ENCODE assay signal across 9 cellular contexts in genomic region chr1:225877570-225877969, GRCh38. TPM values are rescaled to one million over a fixed set of nuclear protein-coding genes. Genes with fewer than 3 reads are reported as not detected.
DNase-seq lines count a peak whose midpoint lies in the region; ATAC-seq, FAIRE-seq and TF ChIP-seq lines count a peak whose summit lies in the region.
"Had no signal": no experiment of that assay in that cellular context is flagged by ENCODE, and none has a peak within 500 bp of the region (broad histone marks: within the 10 kb centered on the region; RNA-seq: fewer than 3 reads in every experiment).

No MANE protein-coding gene starts in this region.

- H3K4me1 Mint-ChIP-seq in chondrocyte (ENCODE audit: low read depth): peaks cover 49% of the 10 kb centered on the region

- peaks cover 4 to 57% (median 26%) of the 10 kb centered on the region in 4 donors for H3K4me1 ChIP-seq in Peyer's patch
- H3K4me1 ChIP-seq in HepG2 (ENCODE audit: insufficient read depth, low read length): peaks cover 45% of the 10 kb centered on the region
- H3K4me1 ChIP-seq in thyroid gland: peaks cover 12 to 38% of the 10 kb centered on the region in 2 donors

- H3K9me3 Mint-ChIP-seq in chondrocyte (ENCODE audit: low read depth): no peaks in the 10 kb centered on the region

- H3K9me3 ChIP-seq in Peyer's patch: no peaks in the 10 kb centered on the region
- H3K9me3 ChIP-seq in HepG2 (ENCODE audit: low read length): no peaks in the 10 kb centered on the region
- H3K9me3 ChIP-seq in thyroid gland: no peaks in the 10 kb centered on the region

- H3K4me3 Mint-ChIP-seq in chondrocyte (ENCODE audit: unreplicated experiment): peak overlapping the region; percentile 47

- no peak for TF ChIP-seq POLR2A in Peyer's patch (IDR thresholded peaks at IDR 0.05)
- no peak for TF ChIP-seq POLR2A in HepG2 (IDR thresholded peaks at IDR 0.05; ENCODE audit: insufficient read depth in 1 of 2, low read depth in 2 of 2, low read length in 2 of 2)
- no peak for TF ChIP-seq POLR2A in thyroid gland (IDR thresholded peaks at IDR 0.05)

- H3K27me3 ChIP-seq in GM06990 (replicated peaks; ENCODE audit: control insufficient read depth, insufficient read depth, low read length): no peaks in the 10 kb centered on the region
- no peaks in the 10 kb centered on the region for H3K27me3 ChIP-seq in Peyer's patch
- H3K27me3 ChIP-seq in HepG2 (ENCODE audit: control insufficient read depth in 1 of 2, insufficient read depth in 2 of 2, low read length in 2 of 2): no peaks in the 10 kb centered on the region; a peak in 1 of 5 replicates
- no peaks in the 10 kb centered on the region for H3K27me3 ChIP-seq in thyroid gland

- 40% methylated on average over 7 of the region's 10 CpGs for WGBS in HepG2 (ENCODE audit: low lambda C conversion rate)
- 47 to 60% methylated on average over 2 to 9 of the region's 10 CpGs for WGBS in thyroid gland, 2 donors

- DNase-seq in AG09309 (ENCODE audit: low read depth) (no peak), GM06990 (ENCODE audit: extremely low read depth, insufficient read length) (no peak), Peyer's patch (peak; percentile 49 to 76 (median 75)), chondrocyte (ENCODE audit: low spot score) (peak; percentile 76), HepG2 (ENCODE audit: low spot score) (peak; percentile 42), thyroid gland (peak; percentile 43 to 45)
- no peak for DNase-seq in NK-92 treated with Interleukin-12 subunit alpha and Interleukin-12 subunit beta, amount 100 ng/mL, for 24 hours (lab: John Stamatoyannopoulos, UW)

- peak overlapping the region; percentile 100 for H3K4me2 ChIP-seq in HepG2 (ENCODE audit: low read depth, low read length)

- peaks cover 10% of the 10 kb centered on the region for H3K36me3 Mint-ChIP-seq in chondrocyte (ENCODE audit: low read depth)

- in situ Hi-C loops in HepG2 (cut with HindIII; ENCODE audit: extremely low pct_ligation_motif_present, low pct_unique_long_range_greater_than_20kb): no loop called here

- H3K27ac ChIP-seq in Peyer's patch (peak overlapping the region in 3 of 4 donors; percentile 39 to 96 (median 39)), HepG2 (ENCODE audit: extremely low read length, insufficient read depth, low read length) (no peak overlapping the region), thyroid gland (no peak overlapping the region)

- no peak overlapping the region for H2AFZ ChIP-seq in HepG2 (ENCODE audit: low read length)

- TF ChIP-seq EP300 in HepG2 (IDR thresholded peaks at IDR 0.05; ENCODE audit: low read depth in 2 of 2, low read length in 2 of 2): no peak
- no peak for TF ChIP-seq EP300 in HepG2 (CRISPR knock-in tag; IDR thresholded peaks at IDR 0.05; ENCODE audit: borderline replicate concordance)

- H3K27me3 Mint-ChIP-seq in chondrocyte (ENCODE audit: low read depth): no peaks in the 10 kb centered on the region

- ATAC-seq in HepG2 (peak; percentile 13), GM21737 (IDR thresholded peaks at IDR 0.05; ENCODE audit: unreplicated experiment) (no peak)

- no peak overlapping the region for H3K4me3 ChIP-seq in AG09309 (ENCODE audit: control insufficient read depth, low read depth, low read length)
- H3K4me3 ChIP-seq in GM06990 (replicated peaks; ENCODE audit: low read depth, low read length): no peak overlapping the region
- H3K4me3 ChIP-seq in Peyer's patch: peak overlapping the region in 1 of 4 donors; percentile 6
- no peak overlapping the region for H3K4me3 ChIP-seq in HepG2 (replicated peaks in 1 of 3; ENCODE audit: insufficient read depth in 1 of 3, low read depth in 2 of 3, low read length in 3 of 3)
- H3K4me3 ChIP-seq in thyroid gland (replicated peaks in 1 of 3): no peak overlapping the region

- TF ChIP-seq CTCF in AG09309 (IDR thresholded peaks at IDR 0.05; ENCODE audit: control insufficient read depth, insufficient read depth, low read depth, low read length, missing control alignments) (peak; percentile 69), GM06990 (IDR thresholded peaks at IDR 0.05; ENCODE audit: insufficient read depth, low read length, poor library complexity, severe bottlenecking) (peak; percentile 61), Peyer's patch (IDR thresholded peaks at IDR 0.05) (peak in 4 of 6 experiments; percentile 32 to 43 (median 38)), chondrocyte (IDR thresholded peaks at IDR 0.05) (peak; percentile 78), HepG2 (CRISPR knock-in tag; IDR thresholded peaks at IDR 0.05) (peak; percentile 33; the same call in 1 of the 2 replicates), thyroid gland (IDR thresholded peaks at IDR 0.05) (peak in 2 of 6 experiments; percentile 15 to 45)

- H3K9ac ChIP-seq in HepG2 (ENCODE audit: insufficient read depth, low read depth, low read length): no peak overlapping the region

- peak; percentile 73 for FAIRE-seq in HepG2 (lab: Jason Lieb, UNC)

- BruUV-seq in HepG2 (replicated peaks; lab: Mats Ljungman, UMichigan): no TSS peak

- CTCF ChIA-PET in HepG2 (lab: Yijun Ruan, JAX; ENCODE audit: low intra/inter-chr PET ratio, low total read pairs): interaction anchor here (1.8 kb wide), 1 partner anchor 34 kb away, joined by 5 read pairs; no protein-coding TSS in a partner anchor

- no peak for TF ChIP-seq RAD21 in HepG2 (CRISPR knock-in tag; IDR thresholded peaks at IDR 0.05)

- H4K20me1 ChIP-seq in HepG2 (ENCODE audit: insufficient read depth, low read length): peaks cover 20% of the 10 kb centered on the region

- peaks cover 37% of the 10 kb centered on the region for H3K79me2 ChIP-seq in HepG2 (ENCODE audit: insufficient read depth, low read length)

- POLR2A ChIA-PET in HepG2 (lab: Yijun Ruan, JAX): interaction anchor here (1.0 kb wide), 1 partner anchor 64 kb away, joined by 3 read pairs; no protein-coding TSS in a partner anchor

- H3K36me3 ChIP-seq in GM06990 (ENCODE audit: control insufficient read depth, insufficient read depth, low read length) (peaks cover 4% of the 10 kb centered on the region), Peyer's patch (peaks cover 0 to 14% (median 3%) of the 10 kb centered on the region in 3 donors), HepG2 (replicated peaks in 1 of 2; ENCODE audit: control insufficient read depth in 1 of 2, insufficient read depth in 2 of 2, low read length in 2 of 2) (peaks cover 8 to 35% of the 10 kb centered on the region in 2 experiments), thyroid gland (peaks cover 8 to 19% of the 10 kb centered on the region in 2 donors)

- intact Hi-C loops in HepG2 (cut with micrococcal nuclease; ENCODE audit: unreplicated experiment) (loop anchor here (5.0 kb wide), 1 partner anchor 35 kb away; no protein-coding TSS in a partner anchor), thyroid gland (cut with DNase I) (no loop called here)

- H3K27ac Mint-ChIP-seq in chondrocyte (ENCODE audit: unreplicated experiment): peak overlapping the region; percentile 95

RNA-seq across cellular contexts. Expression of gene TMEM63A, which starts 4.6 kb away (rescaled TPM):
- total RNA-seq in Peyer's patch (100 to 1,000 TPM in 3 of 4 donors, 10 to 100 TPM in 1; 77.8 to 339 (median 275) TPM), chondrocyte (48.4 to 52.5 TPM (median 50.3 TPM) in 3 replicates), HepG2 (2016; rRNA removed; fragmentation: Illumina TruSeq; extraction: Trizol) (6.8 and 23.9 TPM in 2 replicates), thyroid gland (10 to 100 TPM; 30.1 to 57.7 (median 41.6) TPM)
- 8.4 and 11.8 TPM in 2 replicates for total RNA-seq in HepG2 (2016; cell fraction: cytosol; rRNA removed; fragmentation: Illumina TruSeq; extraction: Trizol; ENCODE audit: low read depth)
- 6.3 and 23.7 TPM in 2 replicates for total RNA-seq in HepG2 (2016; cell fraction: insoluble cytoplasmic fraction; rRNA removed; fragmentation: Illumina TruSeq; extraction: Trizol)
- total RNA-seq in HepG2 (2016; cell fraction: membrane; rRNA removed; fragmentation: Illumina TruSeq; extraction: Trizol): 9.0 and 9.3 TPM in 2 replicates
- total RNA-seq in HepG2 (2016; cell fraction: nucleus; rRNA removed; fragmentation: Illumina TruSeq; extraction: Trizol): 45.2 and 52.0 TPM in 2 replicates
- 53.3 and 68.4 TPM in 2 replicates for polyA plus RNA-seq in HepG2 (2011; rRNA removed)
- polyA plus RNA-seq in HepG2 (2011; cell fraction: cytosol; rRNA removed): 12.0 and 12.6 TPM in 2 replicates
- polyA plus RNA-seq in HepG2 (2011; cell fraction: nucleus; rRNA removed): 382 and 397 TPM in 2 replicates
- 27.8 and 32.4 TPM in 2 replicates for polyA plus RNA-seq in HepG2 (2012)
- 1.2 and 1.4 TPM in 2 replicates for polyA plus RNA-seq in HepG2 (2016; cell fraction: cytosol; fragmentation: Illumina TruSeq; extraction: Trizol; ENCODE audit: low read depth)
- 5.6 and 6.1 TPM in 2 replicates for polyA plus RNA-seq in HepG2 (2016; cell fraction: insoluble cytoplasmic fraction; fragmentation: Illumina TruSeq; extraction: Trizol; ENCODE audit: low read depth)
- polyA plus RNA-seq in HepG2 (2016; cell fraction: membrane; fragmentation: Illumina TruSeq; extraction: Trizol; ENCODE audit: low read depth): 2.8 and 3.1 TPM in 2 replicates
- 77.1 and 87.3 TPM in 2 replicates for polyA plus RNA-seq in HepG2 (2016; cell fraction: nucleus; fragmentation: Illumina TruSeq; extraction: Trizol; ENCODE audit: insufficient read depth, low read depth)
- 69.8 and 79.8 TPM in 2 replicates for polyA minus RNA-seq in HepG2 (2011; rRNA and poly(A)+ RNA removed; ENCODE audit: low replicate concordance)
- polyA minus RNA-seq in HepG2 (2011; cell fraction: cytosol; rRNA and poly(A)+ RNA removed): 11.9 and 15.7 TPM in 2 replicates
- polyA minus RNA-seq in HepG2 (2011; cell fraction: nucleus; rRNA and poly(A)+ RNA removed): 124 and 138 TPM in 2 replicates

RNA-seq across cellular contexts. Expression of gene LEFTY1, which starts 11.4 kb away (rescaled TPM):
- 10 to 100 TPM in 1 of 4 donors, 1 to 10 TPM in 3; 1.5 to 15.6 (median 5.6) TPM for total RNA-seq in Peyer's patch
- total RNA-seq in chondrocyte: 0.56 to 2.2 TPM (median 0.99 TPM) in 3 replicates
- total RNA-seq in HepG2 (2016; rRNA removed; fragmentation: Illumina TruSeq; extraction: Trizol): 0.29 TPM in 1 of 2 replicates, not detected in the other
- total RNA-seq in HepG2 (2016; cell fraction: cytosol; rRNA removed; fragmentation: Illumina TruSeq; extraction: Trizol; ENCODE audit: low read depth): 0.20 TPM in 1 of 2 replicates, not detected in the other
- total RNA-seq in HepG2 (2016; cell fraction: insoluble cytoplasmic fraction; rRNA removed; fragmentation: Illumina TruSeq; extraction: Trizol): 0.18 and 0.50 TPM in 2 replicates
- 0.09 TPM in 1 of 2 replicates, not detected in the other for total RNA-seq in HepG2 (2016; cell fraction: membrane; rRNA removed; fragmentation: Illumina TruSeq; extraction: Trizol)
- total RNA-seq in HepG2 (2016; cell fraction: nucleus; rRNA removed; fragmentation: Illumina TruSeq; extraction: Trizol): 0.22 and 0.38 TPM in 2 replicates
- 0.79 and 1.8 TPM in 2 replicates for polyA plus RNA-seq in HepG2 (2011; rRNA removed)
- 1.6 and 1.9 TPM in 2 replicates for polyA plus RNA-seq in HepG2 (2011; cell fraction: cytosol; rRNA removed)
- polyA plus RNA-seq in HepG2 (2011; cell fraction: nucleus; rRNA removed): 0.68 and 0.78 TPM in 2 replicates
- 0.32 and 0.55 TPM in 2 replicates for polyA plus RNA-seq in HepG2 (2012)
- not detected in 2 replicates for polyA plus RNA-seq in HepG2 (2016; cell fraction: cytosol; fragmentation: Illumina TruSeq; extraction: Trizol; ENCODE audit: low read depth)
- polyA plus RNA-seq in HepG2 (2016; cell fraction: insoluble cytoplasmic fraction; fragmentation: Illumina TruSeq; extraction: Trizol; ENCODE audit: low read depth): 0.14 TPM in 1 of 2 replicates, not detected in the other
- polyA plus RNA-seq in HepG2 (2016; cell fraction: membrane; fragmentation: Illumina TruSeq; extraction: Trizol; ENCODE audit: low read depth): 0.11 TPM in 1 of 2 replicates, not detected in the other
- polyA plus RNA-seq in HepG2 (2016; cell fraction: nucleus; fragmentation: Illumina TruSeq; extraction: Trizol; ENCODE audit: insufficient read depth, low read depth): 0.28 and 0.51 TPM in 2 replicates
- 0.12 TPM in 1 of 2 replicates, not detected in the other for polyA minus RNA-seq in HepG2 (2011; rRNA and poly(A)+ RNA removed; ENCODE audit: low replicate concordance)
- 0.49 and 0.53 TPM in 2 replicates for polyA minus RNA-seq in HepG2 (2011; cell fraction: cytosol; rRNA and poly(A)+ RNA removed)
- polyA minus RNA-seq in HepG2 (2011; cell fraction: nucleus; rRNA and poly(A)+ RNA removed): 0.52 and 0.99 TPM in 2 replicates
- total RNA-seq in thyroid gland: 1 to 10 TPM in 1 of 4 donors, not detected in 3; 1.0 TPM
- total RNA-seq: lung microvascular endothelial cell had no signal

RNA-seq across cellular contexts. Expression of gene PYCR2, which starts 46.5 kb away (rescaled TPM):
- total RNA-seq in Peyer's patch (10 to 100 TPM; 31.1 to 46.2 (median 35.5) TPM), chondrocyte (43.4 to 52.4 TPM (median 43.5 TPM) in 3 replicates), HepG2 (2016; rRNA removed; fragmentation: Illumina TruSeq; extraction: Trizol) (47.8 and 49.5 TPM in 2 replicates), thyroid gland (10 to 100 TPM; 38.8 to 55.0 (median 41.0) TPM)
- 8.2 and 9.6 TPM in 2 replicates for total RNA-seq in HepG2 (2016; cell fraction: cytosol; rRNA removed; fragmentation: Illumina TruSeq; extraction: Trizol; ENCODE audit: low read depth)
- 45.9 and 51.2 TPM in 2 replicates for total RNA-seq in HepG2 (2016; cell fraction: insoluble cytoplasmic fraction; rRNA removed; fragmentation: Illumina TruSeq; extraction: Trizol)
- 16.1 and 17.9 TPM in 2 replicates for total RNA-seq in HepG2 (2016; cell fraction: membrane; rRNA removed; fragmentation: Illumina TruSeq; extraction: Trizol)
- total RNA-seq in HepG2 (2016; cell fraction: nucleus; rRNA removed; fragmentation: Illumina TruSeq; extraction: Trizol): 31.1 and 42.8 TPM in 2 replicates
- polyA plus RNA-seq in HepG2 (2011; rRNA removed): 47.2 and 54.2 TPM in 2 replicates
- 25.8 and 40.7 TPM in 2 replicates for polyA plus RNA-seq in HepG2 (2011; cell fraction: cytosol; rRNA removed)
- 98.0 and 106 TPM in 2 replicates for polyA plus RNA-seq in HepG2 (2011; cell fraction: nucleus; rRNA removed)
- 29.7 and 35.8 TPM in 2 replicates for polyA plus RNA-seq in HepG2 (2012)
- 3.9 and 4.7 TPM in 2 replicates for polyA plus RNA-seq in HepG2 (2016; cell fraction: cytosol; fragmentation: Illumina TruSeq; extraction: Trizol; ENCODE audit: low read depth)
- 51.7 and 55.3 TPM in 2 replicates for polyA plus RNA-seq in HepG2 (2016; cell fraction: insoluble cytoplasmic fraction; fragmentation: Illumina TruSeq; extraction: Trizol; ENCODE audit: low read depth)
- polyA plus RNA-seq in HepG2 (2016; cell fraction: membrane; fragmentation: Illumina TruSeq; extraction: Trizol; ENCODE audit: low read depth): 8.9 and 9.2 TPM in 2 replicates
- polyA plus RNA-seq in HepG2 (2016; cell fraction: nucleus; fragmentation: Illumina TruSeq; extraction: Trizol; ENCODE audit: insufficient read depth, low read depth): 87.0 and 102 TPM in 2 replicates
- 56.1 and 62.6 TPM in 2 replicates for polyA minus RNA-seq in HepG2 (2011; rRNA and poly(A)+ RNA removed; ENCODE audit: low replicate concordance)
- 13.5 and 15.9 TPM in 2 replicates for polyA minus RNA-seq in HepG2 (2011; cell fraction: cytosol; rRNA and poly(A)+ RNA removed)
- 14.4 and 15.9 TPM in 2 replicates for polyA minus RNA-seq in HepG2 (2011; cell fraction: nucleus; rRNA and poly(A)+ RNA removed)

Comparison
In these comparisons a context has a peak if more than half of its experiments do, and no peak if none do; other contexts are left out.
1. DNase-seq: peak in Peyer's patch (3 of 3), chondrocyte (single experiment), HepG2 (single experiment) and thyroid gland (2 of 2); none in AG09309 (single experiment), GM06990 (single experiment) and NK-92 treated with Interleukin-12 subunit alpha and Interleukin-12 subunit beta, amount 100 ng/mL, for 24 hours (single experiment).
2. H3K27ac ChIP-seq: peak in Peyer's patch (3 of 4); none in HepG2 (single experiment) and thyroid gland (0 of 3).